4 cellular contexts compared by ENCODE assay signal in genomic region chr5:1459435-1459834, GRCh38. TPM values are rescaled to one million over a fixed set of nuclear protein-coding genes. Genes with fewer than 3 reads are reported as not detected.
"Had no signal": no experiment of that assay in that cellular context is flagged by ENCODE, and none has a peak within 500 bp of the region (broad histone marks: within the 10 kb centered on the region; RNA-seq: fewer than 3 reads in every experiment).

No MANE protein-coding gene starts in this region.

RNA-seq across cellular contexts. Expression of gene SLC6A3, which starts 14.2 kb away (rescaled TPM):
- total RNA-seq: LHCN-M2, M059J, MCF 10A, NCI-H460 had no signal
